In genomic region chr1:161440312-161440894, GRCh38 we compare ENCODE assay signal across 1 cellular context.
TF ChIP-seq lines count a peak whose summit lies in the region.

No MANE protein-coding gene starts in this region.

TF ChIP-seq in GM12878, 131 proteins besides CTCF, POLR2A, EP300 and RAD21 (continued from another document):
- no peak for TF ChIP-seq CUX1 (IDR thresholded peaks at IDR 0.05; ENCODE audit: insufficient replicate concordance, low read depth, low read length)
- peak; percentile 32 for TF ChIP-seq KLF5 (IDR thresholded peaks at IDR 0.05; ENCODE audit: partially characterized antibody)
- peak; percentile 80 for TF ChIP-seq NBN (IDR thresholded peaks at IDR 0.05)
- TF ChIP-seq ASH2L (IDR thresholded peaks at IDR 0.05; ENCODE audit: borderline replicate concordance, low read depth), result peak; percentile 52; the same call in 1 of the 2 replicates
- TF ChIP-seq ZNF24 (IDR thresholded peaks at IDR 0.05), result peak; percentile 82; the same call in 1 of the 2 replicates
- no peak for TF ChIP-seq YBX1 (IDR thresholded peaks at IDR 0.05)
- no peak for TF ChIP-seq NR2C1 (IDR thresholded peaks at IDR 0.05)
- TF ChIP-seq IKZF1 (conservative IDR thresholded peaks at IDR 0.05), result peak; percentile 84
- peak; percentile 94; the same call in 1 of the 2 replicates for TF ChIP-seq SMARCA5 (IDR thresholded peaks at IDR 0.05)
- no peak for TF ChIP-seq CHD1 (IDR thresholded peaks at IDR 0.05; ENCODE audit: low read depth, low read length)
- TF ChIP-seq SP1 (IDR thresholded peaks at IDR 0.05; ENCODE audit: low read depth, low read length), result no peak
- TF ChIP-seq LARP7 (IDR thresholded peaks at IDR 0.05), result peak; percentile 78
- no peak for TF ChIP-seq BCL3 (IDR thresholded peaks at IDR 0.05; ENCODE audit: borderline replicate concordance, insufficient read depth, low read depth, low read length, poor library complexity, severe bottlenecking)
- TF ChIP-seq PKNOX1 (IDR thresholded peaks at IDR 0.05), result 0 out of 2 replicates have a peak, but pooled peaks have one; percentile 19
- no peak for TF ChIP-seq SREBF1 (IDR thresholded peaks at IDR 0.05; ENCODE audit: low read length)
- TF ChIP-seq CREB1 (IDR thresholded peaks at IDR 0.05; ENCODE audit: low read depth), result 0 out of 2 replicates have a peak, but pooled peaks have one; percentile 38
- 0 out of 2 replicates have a peak, but pooled peaks have one; percentile 49 for TF ChIP-seq NKRF (conservative IDR thresholded peaks at IDR 0.05)
- TF ChIP-seq MEF2B (IDR thresholded peaks at IDR 0.05; ENCODE audit: partially characterized antibody, poor library complexity, severe bottlenecking), result peak; percentile 37
- no peak for TF ChIP-seq BRCA1 (IDR thresholded peaks at IDR 0.05; ENCODE audit: low read depth, low read length)
- 0 out of 2 replicates have a peak, but pooled peaks have one; percentile 34 for TF ChIP-seq CBX5 (IDR thresholded peaks at IDR 0.05; ENCODE audit: low read depth)
- no peak for TF ChIP-seq SMAD5 (IDR thresholded peaks at IDR 0.05; ENCODE audit: low read depth)
- TF ChIP-seq MAX (IDR thresholded peaks at IDR 0.05; ENCODE audit: low read depth, low read length), result 0 out of 2 replicates have a peak, but pooled peaks have one; percentile 35
- TF ChIP-seq BHLHE40 (IDR thresholded peaks at IDR 0.05; ENCODE audit: borderline replicate concordance in 1 of 2, low read depth in 2 of 2, low read length in 1 of 2), result peak in 1 of 2 experiments; percentile 48; a peak in 2 of 4 replicates
- TF ChIP-seq ZBTB11 (CRISPR knock-in tag; IDR thresholded peaks at IDR 0.05), result peak; percentile 59
- TF ChIP-seq NRF1 (conservative IDR thresholded peaks at IDR 0.05; ENCODE audit: low read depth, low read length), result no peak
- TF ChIP-seq HSF1 (IDR thresholded peaks at IDR 0.05; ENCODE audit: low read depth, low read length), result no peak
- TF ChIP-seq PAX5 (IDR thresholded peaks at IDR 0.05; ENCODE audit: borderline replicate concordance, low read depth, low read length), result peak; percentile 56
- no peak for TF ChIP-seq NR2C2 (IDR thresholded peaks at IDR 0.05; ENCODE audit: borderline replicate concordance, control insufficient read depth, insufficient read length, low read depth)
- TF ChIP-seq RB1 (IDR thresholded peaks at IDR 0.05; ENCODE audit: borderline replicate concordance), result peak; percentile 94; the same call in 1 of the 2 replicates
- TF ChIP-seq RELA (IDR thresholded peaks at IDR 0.05; ENCODE audit: borderline replicate concordance, partially characterized antibody), result no peak
- TF ChIP-seq STAT1 (conservative IDR thresholded peaks at IDR 0.05), result 0 out of 2 replicates have a peak, but pooled peaks have one; percentile 54
- TF ChIP-seq MTA2 (IDR thresholded peaks at IDR 0.05; ENCODE audit: low read depth), result no peak
- TF ChIP-seq BACH1 (IDR thresholded peaks at IDR 0.05; ENCODE audit: borderline replicate concordance), result peak; percentile 49; the same call in 1 of the 2 replicates
- peak; percentile 26; the same call in 1 of the 2 replicates for TF ChIP-seq YY1 (IDR thresholded peaks at IDR 0.05; ENCODE audit: low read depth, low read length)
- TF ChIP-seq E4F1 (IDR thresholded peaks at IDR 0.05; ENCODE audit: borderline replicate concordance, partially characterized antibody), result no peak
- TF ChIP-seq MXI1 (IDR thresholded peaks at IDR 0.05; ENCODE audit: low read depth, low read length), result no peak
- peak; percentile 9 to 32; a peak in 2 of 4 replicates for TF ChIP-seq IKZF2 (IDR thresholded peaks at IDR 0.05)
- TF ChIP-seq ZNF207 (IDR thresholded peaks at IDR 0.05; ENCODE audit: borderline replicate concordance), result peak; percentile 68; the same call in 1 of the 2 replicates
- TF ChIP-seq DPF2 (IDR thresholded peaks at IDR 0.05), result peak; percentile 69
- peak; percentile 93 for TF ChIP-seq GATAD2B (conservative IDR thresholded peaks at IDR 0.05; ENCODE audit: low read depth)
- 0 out of 2 replicates have a peak, but pooled peaks have one; percentile 45 for TF ChIP-seq TCF12 (IDR thresholded peaks at IDR 0.05; ENCODE audit: low read depth, low read length)
- TF ChIP-seq ZBTB33 (IDR thresholded peaks at IDR 0.05), result 0 out of 2 replicates have a peak, but pooled peaks have one; percentile 38
- no peak for TF ChIP-seq SMC3 (IDR thresholded peaks at IDR 0.05; ENCODE audit: borderline replicate concordance, low read length)
TF ChIP-seq in GM12878: peak in this region for 32.
